17 cellular contexts compared by ENCODE assay signal in genomic region chr7:29562307-29562706, GRCh38. TPM values are rescaled to one million over a fixed set of nuclear protein-coding genes. Genes with fewer than 3 reads are reported as not detected.
A peak's percentile ranks its signal among the peaks of the same experiment; 100 is the strongest.
DNase-seq lines count a peak whose midpoint lies in the region; ATAC-seq, FAIRE-seq and TF ChIP-seq lines count a peak whose summit lies in the region.
"Had no signal": no experiment of that assay in that cellular context is flagged by ENCODE, and none has a peak within 500 bp of the region (broad histone marks: within the 10 kb centered on the region; RNA-seq: fewer than 3 reads in every experiment).

No MANE protein-coding gene starts in this region.

- H3K4me1 Mint-ChIP-seq in neural progenitor cell, result peaks cover 21% of the 10 kb centered on the region
- H3K4me1 Mint-ChIP-seq in CD8-positive, alpha-beta memory T cell, result peaks cover 13 to 29% (median 18%) of the 10 kb centered on the region in 3 donors

- H3K9ac ChIP-seq in ES-I3 (ENCODE audit: low read depth, low read length) (peak overlapping the region; percentile 89; the same call in 1 of the 2 replicates), PC-3 (ENCODE audit: low read length) (peak overlapping the region; percentile 49; the same call in 1 of the 2 replicates), neural progenitor cell (no peak overlapping the region)

- H3K36me3 Mint-ChIP-seq in neural progenitor cell, result no peaks in the 10 kb centered on the region
- peaks cover 0 to 5% (median 0%) of the 10 kb centered on the region in 3 donors for H3K36me3 Mint-ChIP-seq in CD8-positive, alpha-beta memory T cell

- no TSS peak for BruUV-seq in PC-3 (replicated peaks; lab: Mats Ljungman, UMichigan)

- H3K36me3 ChIP-seq in ES-I3 (ENCODE audit: insufficient read depth, low read length), result no peaks in the 10 kb centered on the region
- no peaks in the 10 kb centered on the region for H3K36me3 ChIP-seq in PC-3 (ENCODE audit: low read depth, low read length)
- H3K36me3 ChIP-seq in neural progenitor cell, result no peaks in the 10 kb centered on the region
- H3K36me3 ChIP-seq in CD8-positive, alpha-beta memory T cell (ENCODE audit: insufficient read depth, low read length), result no peaks in the 10 kb centered on the region
- no peaks in the 10 kb centered on the region for H3K36me3 ChIP-seq in pancreas
- H3K36me3 ChIP-seq: neutrophil, right atrium auricular region, uterus had no signal

- peaks cover 37% of the 10 kb centered on the region for H3K27me3 Mint-ChIP-seq in neural progenitor cell (ENCODE audit: insufficient read depth, low read depth)
- peaks cover 41 to 73% of the 10 kb centered on the region in 2 donors for H3K27me3 Mint-ChIP-seq in CD8-positive, alpha-beta memory T cell

- TF ChIP-seq CTCF in PC-3 (conservative IDR thresholded peaks at IDR 0.05; ENCODE audit: low read depth, low read length), result no peak
- TF ChIP-seq CTCF in fibroblast of pulmonary artery (IDR thresholded peaks at IDR 0.05; ENCODE audit: low read length, missing control alignments), result no peak
- TF ChIP-seq CTCF in neural progenitor cell (IDR thresholded peaks at IDR 0.05), result no peak
- no peak for TF ChIP-seq CTCF in pancreas (IDR thresholded peaks at IDR 0.05)

- H3K4me3 Mint-ChIP-seq in neural progenitor cell, result no peak overlapping the region
- no peak overlapping the region for H3K4me3 Mint-ChIP-seq in CD8-positive, alpha-beta memory T cell
- H3K4me3 Mint-ChIP-seq: activated naive CD4-positive, alpha-beta T cell treated with anti-CD3 and anti-CD28 coated beads, Interleukin-2, amount 10 ng/mL, durations not matched to agents 7 days and 5 days had no signal

- H3F3A ChIP-seq in PC-3 (ENCODE audit: low read length, unreplicated experiment) (no peaks in the 10 kb centered on the region), neural progenitor cell (ENCODE audit: low read depth) (peaks cover 27% of the 10 kb centered on the region)

- ATAC-seq in PC-3 (no peak), pancreas (no peak)
- ATAC-seq: K562 had no signal

- WGBS in pancreas, 2 donors, result 81 to 84% methylated on average over 6 of the region's 6 CpGs

- no peak overlapping the region for H3K27ac Mint-ChIP-seq in neural progenitor cell
- H3K27ac Mint-ChIP-seq in CD8-positive, alpha-beta memory T cell, result no peak overlapping the region
- H3K27ac Mint-ChIP-seq: activated naive CD4-positive, alpha-beta T cell treated with anti-CD3 and anti-CD28 coated beads, Interleukin-2, amount 10 ng/mL, durations not matched to agents 7 days and 5 days had no signal

- H4K20me1 ChIP-seq in PC-3 (ENCODE audit: low read length) (no peaks in the 10 kb centered on the region), neural progenitor cell (ENCODE audit: low read depth) (no peaks in the 10 kb centered on the region)

- CTCF ChIA-PET in PC-3 (lab: Charles Lee), result interaction anchor here (0.7 kb wide), 2 partner anchors 58 to 500 kb away, joined by 5 to 8 read pairs; no protein-coding TSS in a partner anchor
- CTCF ChIA-PET in CD8-positive, alpha-beta memory T cell (lab: Charles Lee), result no interaction called here

- H3K4me2 ChIP-seq in PC-3 (ENCODE audit: low read length) (peak overlapping the region; percentile 99), neural progenitor cell (peak overlapping the region; percentile 96)

- H3K27me3 ChIP-seq in PC-3 (ENCODE audit: low read length), result no peaks in the 10 kb centered on the region
- peaks cover 57% of the 10 kb centered on the region for H3K27me3 ChIP-seq in neural progenitor cell
- peaks cover 19% of the 10 kb centered on the region for H3K27me3 ChIP-seq in CD8-positive, alpha-beta memory T cell (ENCODE audit: insufficient read depth, low read length, poor library complexity, severe bottlenecking)
- H3K27me3 ChIP-seq in pancreas, result no peaks in the 10 kb centered on the region
- H3K27me3 ChIP-seq: uterus had no signal

- H3K79me2 ChIP-seq in PC-3 (ENCODE audit: low read length), result peaks cover 17% of the 10 kb centered on the region
- H3K79me2 ChIP-seq in neural progenitor cell (ENCODE audit: low read depth), result no peaks in the 10 kb centered on the region

- peaks cover 13% of the 10 kb centered on the region; the same call in 1 of the 2 replicates for H3K4me1 ChIP-seq in ES-I3 (ENCODE audit: insufficient read depth, low read length)
- peaks cover 11% of the 10 kb centered on the region; the same call in 1 of the 2 replicates for H3K4me1 ChIP-seq in PC-3 (ENCODE audit: insufficient read depth, low read length)
- H3K4me1 ChIP-seq in neural progenitor cell, result peaks cover 14% of the 10 kb centered on the region
- no peaks in the 10 kb centered on the region for H3K4me1 ChIP-seq in CD8-positive, alpha-beta memory T cell (ENCODE audit: insufficient read depth, low read length)
- H3K4me1 ChIP-seq in pancreas, result no peaks in the 10 kb centered on the region

- DNase-seq in PC-3 (no peak), fibroblast of pulmonary artery (ENCODE audit: low read depth) (no peak), neural progenitor cell (ENCODE audit: low spot score) (no peak), activated T-cell treated with anti-CD3 and anti-CD28 coated beads for 4 hours (no peak), T1000 (lab: John Stamatoyannopoulos, UW) (no peak), pancreas (no peak)
- no peak for DNase-seq in CD8-positive, alpha-beta memory T cell
- DNase-seq: activated CD4-positive, alpha-beta T cell treated with anti-CD3 and anti-CD28 coated beads, Interleukin-2, amount 50 U/mL, for 1 hour; activated naive CD4-positive, alpha-beta T cell treated with anti-CD3 and anti-CD28 coated beads, Interleukin-2, amount 10 ng/mL, durations not matched to agents 7 days and 5 days; NCI-H1092; NCI-H524 treated with DMSO at 0.1 percent for 48 hours; uterus had no signal

- H2AFZ ChIP-seq in PC-3 (ENCODE audit: low read length), result peak overlapping the region; percentile 90
- H2AFZ ChIP-seq in neural progenitor cell (replicated peaks), result no peak overlapping the region

- POLR2A ChIA-PET in PC-3 (lab: Charles Lee; ENCODE audit: unreplicated experiment), result interaction anchor here (0.6 to 0.7 kb wide), 7 partner anchors 15 to 607 kb away, joined by 3 to 18 read pairs (median 5); no protein-coding TSS in a partner anchor
- POLR2A ChIA-PET in CD8-positive, alpha-beta memory T cell (lab: Charles Lee), result no interaction called here

- intact Hi-C loops in PC-3 (cut with micrococcal nuclease), result loop anchor here (2.0 to 10.0 kb wide), 5 partner anchors 155 to 448 kb away; no protein-coding TSS in a partner anchor
- intact Hi-C loops in pancreas (cut with DNase I), result no loop called here

- H3K27ac ChIP-seq in PC-3 (ENCODE audit: low read length) (no peak overlapping the region), neural progenitor cell (no peak overlapping the region), pancreas (no peak overlapping the region)
- H3K27ac ChIP-seq in CD8-positive, alpha-beta memory T cell (ENCODE audit: low read depth, low read length), result no peak overlapping the region
- H3K27ac ChIP-seq: neutrophil, right atrium auricular region, uterus had no signal

- H3K4me3 ChIP-seq in PC-3 (ENCODE audit: low read length) (peak overlapping the region; percentile 83), fibroblast of pulmonary artery (replicated peaks; ENCODE audit: low read depth, low read length) (peak overlapping the region; percentile 57), neural progenitor cell (peak overlapping the region; percentile 58), pancreas (peak overlapping the region in 2 of 4 donors; percentile 57 to 64)
- no peak overlapping the region for H3K4me3 ChIP-seq in CD8-positive, alpha-beta memory T cell (ENCODE audit: low read length)
- H3K4me3 ChIP-seq: K562 had no signal

- no peak for FAIRE-seq in pancreas (lab: Jason Lieb, UNC)
- FAIRE-seq: G401.6, K562 had no signal

- H3K9me3 ChIP-seq in ES-I3 (ENCODE audit: control insufficient read depth, insufficient read depth, low read length) (no peaks in the 10 kb centered on the region), PC-3 (ENCODE audit: low read length) (no peaks in the 10 kb centered on the region), neural progenitor cell (ENCODE audit: low read depth) (no peaks in the 10 kb centered on the region), pancreas (no peaks in the 10 kb centered on the region)
- H3K9me3 ChIP-seq in CD8-positive, alpha-beta memory T cell (ENCODE audit: low read length), result no peaks in the 10 kb centered on the region
- H3K9me3 ChIP-seq: neutrophil, right atrium auricular region, uterus had no signal

- no peaks in the 10 kb centered on the region for H3K9me3 Mint-ChIP-seq in neural progenitor cell
- H3K9me3 Mint-ChIP-seq in CD8-positive, alpha-beta memory T cell, result peaks cover 0 to 5% (median 0%) of the 10 kb centered on the region in 5 donors
- H3K9me3 Mint-ChIP-seq: activated naive CD4-positive, alpha-beta T cell treated with anti-CD3 and anti-CD28 coated beads, Interleukin-2, amount 10 ng/mL, durations not matched to agents 7 days and 5 days had no signal

- H3K9me2 ChIP-seq in PC-3 (replicated peaks; ENCODE audit: low read length), result no peaks in the 10 kb centered on the region

RNA-seq across cellular contexts. Expression of gene PRR15, which starts 1.3 kb away (rescaled TPM):
- total RNA-seq in PC-3 (2014; rRNA removed), result 23.4 and 26.6 TPM in 2 replicates
- total RNA-seq in neural progenitor cell (ENCODE audit: low replicate concordance), result 0.77 and 1.7 TPM in 2 replicates
- total RNA-seq in CD8-positive, alpha-beta memory T cell, result not detected
- polyA plus RNA-seq in CD8-positive, alpha-beta memory T cell, result not detected
- total RNA-seq in pancreas, result 1 to 10 TPM; 1.1 to 4.6 (median 1.8) TPM
- polyA plus RNA-seq in pancreas, result 1 to 10 TPM; 1.5 to 1.8 TPM
- total RNA-seq: K562 had no signal
- polyA plus RNA-seq: K562 had no signal
